ENCODE assay signal across 8 cellular contexts in genomic region chr1:54542962-54543539, GRCh38. TPM values are rescaled to one million over a fixed set of nuclear protein-coding genes. Genes with fewer than 3 reads are reported as not detected.
A peak's percentile ranks its signal among the peaks of the same experiment; 100 is the strongest.
DNase-seq lines count a peak whose midpoint lies in the region; ATAC-seq, FAIRE-seq and TF ChIP-seq lines count a peak whose summit lies in the region.

No MANE protein-coding gene starts in this region.

- peak overlapping the region; percentile 86; the same call in 1 of the 2 replicates for H2BK20ac ChIP-seq in IMR-90 (ENCODE audit: low read depth, low read length)

- peak overlapping the region; percentile 59; the same call in 1 of the 2 replicates for H3K23ac ChIP-seq in IMR-90 (ENCODE audit: low read depth, low read length)

- H3K9ac ChIP-seq in IMR-90 (ENCODE audit: low read depth, low read length) (peak overlapping the region; percentile 8; the same call in 1 of the 2 replicates), GM12878 (ENCODE audit: control insufficient read depth, insufficient read depth, low read length) (peak overlapping the region; percentile 44; the same call in 1 of the 2 replicates), PC-3 (ENCODE audit: low read length) (no peak overlapping the region)

- H2BK5ac ChIP-seq in IMR-90 (ENCODE audit: low read depth, low read length, poor library complexity, severe bottlenecking) = peak overlapping the region; percentile 89

- peak overlapping the region; percentile 75 for H2AK9ac ChIP-seq in IMR-90 (replicated peaks; ENCODE audit: low read depth, low read length, poor library complexity)

- no peak overlapping the region for H3K18ac ChIP-seq in IMR-90 (ENCODE audit: low read depth, low read length)

- SMC1A ChIA-PET in GM12878 (lab: Charles Lee; ENCODE audit: uncharacterized antibody, unreplicated experiment) = no interaction called here

- peaks cover 16% of the 10 kb centered on the region; the same call in 1 of the 2 replicates for H3K9me1 ChIP-seq in IMR-90 (ENCODE audit: insufficient read depth, low read length)

- H3K14ac ChIP-seq in IMR-90 (replicated peaks; ENCODE audit: low read depth, low read length) = peak overlapping the region; percentile 63

- H2AFZ ChIP-seq in ACC112 (ENCODE audit: low read length, unreplicated experiment) (no peak overlapping the region), IMR-90 (replicated peaks; ENCODE audit: low read length, poor library complexity) (peak overlapping the region; percentile 92), GM12878 (ENCODE audit: control insufficient read depth, low read depth, low read length) (peak overlapping the region; percentile 91), PC-3 (ENCODE audit: low read length) (no peak overlapping the region)

- H3K27me3 ChIP-seq in ACC112 (ENCODE audit: insufficient read depth, low read length) (no peaks in the 10 kb centered on the region), IMR-90 (ENCODE audit: control insufficient read depth, insufficient read depth, low read length) (peaks cover 2% of the 10 kb centered on the region; the same call in 1 of the 2 replicates), GM12878 (replicated peaks in 1 of 2; ENCODE audit: control insufficient read depth in 2 of 2, insufficient read depth in 2 of 2, low read length in 1 of 2) (peaks cover 0 to 2% of the 10 kb centered on the region in 2 experiments; a peak in 1 of 4 replicates), lower lobe of right lung (ENCODE audit: low read depth) (no peaks in the 10 kb centered on the region), PC-3 (ENCODE audit: low read length) (no peaks in the 10 kb centered on the region)

- POLR2A ChIA-PET in IMR-90 (lab: Charles Lee; ENCODE audit: unreplicated experiment) = no interaction called here
- POLR2A ChIA-PET in GM12878 (lab: Charles Lee) = no interaction called here
- POLR2A ChIA-PET in PC-3 (lab: Charles Lee; ENCODE audit: unreplicated experiment) = no interaction called here

- CTCF ChIA-PET in IMR-90 (lab: Yijun Ruan, JAX) = interaction anchor here (1.3 kb wide), 1 partner anchor 11 kb away, joined by 4 read pairs; no protein-coding TSS in a partner anchor
- CTCF ChIA-PET in GM12878 (lab: Yijun Ruan, JAX) = no interaction called here
- CTCF ChIA-PET in PC-3 (lab: Charles Lee) = no interaction called here

- BruUV-seq in IMR-90 (replicated peaks; lab: Mats Ljungman, UMichigan) (no TSS peak), GM12878 (replicated peaks; lab: Mats Ljungman, UMichigan) (no TSS peak), PC-3 (replicated peaks; lab: Mats Ljungman, UMichigan) (no TSS peak)

- no peak overlapping the region for H4K5ac ChIP-seq in IMR-90 (ENCODE audit: low read depth, low read length)

- H3K36me3 ChIP-seq in ACC112 (ENCODE audit: insufficient read depth, low read length) = no peaks in the 10 kb centered on the region
- H3K36me3 ChIP-seq in IMR-90 (ENCODE audit: control insufficient read depth, insufficient read depth, low read length) = no peaks in the 10 kb centered on the region
- no peaks in the 10 kb centered on the region for H3K36me3 ChIP-seq in GM12878 (ENCODE audit: control insufficient read depth in 2 of 2, insufficient read depth in 2 of 2, low read length in 1 of 2)
- H3K36me3 ChIP-seq in lower lobe of right lung = no peaks in the 10 kb centered on the region
- no peaks in the 10 kb centered on the region for H3K36me3 ChIP-seq in PC-3 (ENCODE audit: low read depth, low read length)

- 0 out of 4 replicates have a peak, but pooled peaks cover 0 to 3% of the 10 kb centered on the region in 2 experiments for H3K79me1 ChIP-seq in IMR-90 (ENCODE audit: low read depth in 1 of 2, low read length in 2 of 2)

- peak overlapping the region; percentile 68 for H3K27ac ChIP-seq in ACC112 (ENCODE audit: low read depth, low read length)
- H3K27ac ChIP-seq in IMR-90 (ENCODE audit: insufficient read depth, low read length) = no peak overlapping the region; the same call in 1 of the 2 replicates
- no peak overlapping the region for H3K27ac ChIP-seq in GM12878 (ENCODE audit: control insufficient read depth, insufficient read depth)
- peak overlapping the region; percentile 57 for H3K27ac ChIP-seq in lower lobe of right lung
- no peak overlapping the region for H3K27ac ChIP-seq in PC-3 (ENCODE audit: low read length)
- H3K27ac ChIP-seq in substantia nigra (ENCODE audit: low read depth, low read length, poor library complexity, severe bottlenecking) = no peak overlapping the region

- no peaks in the 10 kb centered on the region for H3K9me2 ChIP-seq in PC-3 (replicated peaks; ENCODE audit: low read length)

- H3K4me1 ChIP-seq in ACC112 (ENCODE audit: control insufficient read depth, insufficient read depth, low read length, unreplicated experiment) (peaks cover 21% of the 10 kb centered on the region), IMR-90 (ENCODE audit: control insufficient read depth, insufficient read depth, low read length) (peaks cover 17% of the 10 kb centered on the region), GM12878 (ENCODE audit: control insufficient read depth, insufficient read depth, low read length) (peaks cover 4% of the 10 kb centered on the region; the same call in 1 of the 2 replicates), lower lobe of right lung (peaks cover 26% of the 10 kb centered on the region), PC-3 (ENCODE audit: insufficient read depth, low read length) (no peaks in the 10 kb centered on the region)

- no peaks in the 10 kb centered on the region for H4K20me1 ChIP-seq in IMR-90 (ENCODE audit: insufficient read depth, low read length)
- H4K20me1 ChIP-seq in GM12878 (ENCODE audit: control insufficient read depth, insufficient read depth) = no peaks in the 10 kb centered on the region
- H4K20me1 ChIP-seq in PC-3 (ENCODE audit: low read length) = no peaks in the 10 kb centered on the region

- H3K4me3 ChIP-seq in ACC112 (ENCODE audit: low read depth, low read length) (peak overlapping the region; percentile 74), IMR-90 (ENCODE audit: insufficient read depth, low read depth, low read length) (no peak overlapping the region), GM12878 (peak overlapping the region; percentile 59; the same call in 1 of the 2 replicates), lower lobe of right lung (peak overlapping the region; percentile 62), PC-3 (ENCODE audit: low read length) (no peak overlapping the region)

- in situ Hi-C loops in IMR-90 (cut with MboI; ENCODE audit: low sequenced_read_pairs) = no loop called here
- in situ Hi-C loops in GM12878 (cut with MboI) = no loop called here

- peak overlapping the region; percentile 84 for H2AK5ac ChIP-seq in IMR-90 (ENCODE audit: low read depth, low read length)

- no peaks in the 10 kb centered on the region for H3F3A ChIP-seq in PC-3 (ENCODE audit: low read length, unreplicated experiment)

- dilution Hi-C loops in IMR-90 (cut with HindIII; ENCODE audit: low sequenced_read_pairs, unreplicated experiment) = no loop called here

- H4K91ac ChIP-seq in IMR-90 (ENCODE audit: insufficient read depth, low read depth, low read length) = peak overlapping the region; percentile 71; the same call in 1 of the 2 replicates

- RAD21 ChIA-PET in GM12878 (lab: Charles Lee; ENCODE audit: unreplicated experiment) = no interaction called here

- no peak for TF ChIP-seq EP300 in GM12878 (IDR thresholded peaks at IDR 0.05; ENCODE audit: borderline replicate concordance in 1 of 2, control insufficient read depth in 1 of 2, low read depth in 2 of 2, low read length in 2 of 2)

- peak overlapping the region; percentile 84 for H2BK120ac ChIP-seq in IMR-90 (ENCODE audit: low read depth, low read length)

- no peak for TF ChIP-seq POLR2A in IMR-90 (IDR thresholded peaks at IDR 0.05; ENCODE audit: low read depth, low read length)
- TF ChIP-seq POLR2A in GM12878 (IDR thresholded peaks at IDR 0.05; ENCODE audit: low read depth, low read length) = no peak

- H3K56ac ChIP-seq in IMR-90 (ENCODE audit: extremely low read depth, insufficient read depth, low read length) = no peak overlapping the region

- no peaks in the 10 kb centered on the region for H3K9me3 ChIP-seq in IMR-90 (ENCODE audit: control insufficient read depth, insufficient read depth, low read length)
- no peaks in the 10 kb centered on the region for H3K9me3 ChIP-seq in GM12878 (replicated peaks; ENCODE audit: control insufficient read depth, insufficient read depth, low read length)
- no peaks in the 10 kb centered on the region for H3K9me3 ChIP-seq in lower lobe of right lung
- H3K9me3 ChIP-seq in PC-3 (ENCODE audit: low read length) = no peaks in the 10 kb centered on the region

- TF ChIP-seq RAD21 in IMR-90 (IDR thresholded peaks at IDR 0.05; ENCODE audit: low read length) (no peak), GM12878 (IDR thresholded peaks at IDR 0.05; ENCODE audit: insufficient read depth, low read depth, low read length) (no peak)

- H2BK15ac ChIP-seq in IMR-90 (ENCODE audit: low read depth, low read length) = peak overlapping the region; percentile 37; the same call in 1 of the 3 replicates

- peak overlapping the region; percentile 82 for H3K4ac ChIP-seq in IMR-90 (ENCODE audit: low read depth, low read length)

- H3K4me2 ChIP-seq in IMR-90 (ENCODE audit: low read depth, low read length) (0 out of 2 replicates have a peak overlapping the region, but pooled peaks have one; percentile 78), GM12878 (ENCODE audit: control insufficient read depth, insufficient read depth) (peak overlapping the region; percentile 87; the same call in 1 of the 2 replicates), PC-3 (ENCODE audit: low read length) (no peak overlapping the region)

- intact Hi-C loops in IMR-90 (cut with micrococcal nuclease) (no loop called here), GM12878 (cut with micrococcal nuclease; ENCODE audit: unreplicated experiment) (no loop called here), lower lobe of right lung (cut with DNase I) (no loop called here), PC-3 (cut with micrococcal nuclease) (no loop called here)

- no peak for FAIRE-seq in GM12878 (lab: Jason Lieb, UNC)

- WGBS in IMR-90 (ENCODE audit: extremely low coverage in 2 of 2, insufficient read length in 1 of 2), 2 experiments = 30% methylated on average over 2 of the region's 12 CpGs; no CpG with 5 or more reads in 1 of the 2 experiments
- 51% methylated on average over 12 of the region's 12 CpGs for WGBS in GM12878 (ENCODE audit: insufficient coverage, insufficient replicate concordance, low lambda C conversion rate, missing lambda C conversion rate)

- peak overlapping the region; percentile 52 to 64; a peak in 3 of 4 replicates for H4K8ac ChIP-seq in IMR-90 (ENCODE audit: low read depth in 2 of 2, low read length in 2 of 2)

- no peak for ATAC-seq in IMR-90 (ENCODE audit: low read depth)
- ATAC-seq in GM12878 = no peak
- no peak for ATAC-seq in lower lobe of right lung
- ATAC-seq in HG02938 (IDR thresholded peaks at IDR 0.05; ENCODE audit: unreplicated experiment) = no peak
- ATAC-seq in PC-3 = no peak

- TF ChIP-seq CTCF in IMR-90 (conservative IDR thresholded peaks at IDR 0.05; ENCODE audit: low read depth, low read length) (no peak), GM12878 (IDR thresholded peaks at IDR 0.05 in 2 of 3, conservative IDR thresholded peaks at IDR 0.05 in 1 of 3; ENCODE audit: control insufficient read depth in 2 of 3, extremely low read depth in 1 of 3, insufficient read depth in 1 of 3, low read depth in 3 of 3, low read length in 3 of 3) (no peak), lower lobe of right lung (IDR thresholded peaks at IDR 0.05) (no peak), PC-3 (conservative IDR thresholded peaks at IDR 0.05; ENCODE audit: low read depth, low read length) (no peak)

- peak; percentile 35 for DNase-seq in IMR-90
- no peak for DNase-seq in GM12878 (ENCODE audit: low read depth, low spot score)
- no peak for DNase-seq in lower lobe of right lung
- no peak for DNase-seq in PC-3
- no peak for DNase-seq in substantia nigra (lab: John Stamatoyannopoulos, UW)
- no peak for DNase-seq in NCI-H2081 (lab: John Stamatoyannopoulos, UW)

- H3K79me2 ChIP-seq in ACC112 (ENCODE audit: control insufficient read depth, insufficient read depth, low read length, unreplicated experiment) (no peaks in the 10 kb centered on the region), GM12878 (ENCODE audit: control insufficient read depth, insufficient read depth, low read length) (no peaks in the 10 kb centered on the region), PC-3 (ENCODE audit: low read length) (no peaks in the 10 kb centered on the region)

RNA-seq across cellular contexts. Expression of gene ACOT11, which starts 5.0 kb away (rescaled TPM):
- total RNA-seq in IMR-90 (2012; rRNA removed) = 2.5 TPM in 2 replicates
- polyA plus RNA-seq in IMR-90 (2012; rRNA removed) = 2.7 and 3.1 TPM in 2 replicates
- 1.0 and 1.8 TPM in 2 replicates for polyA plus RNA-seq in IMR-90 (2012; cell fraction: cytosol; rRNA removed)
- polyA plus RNA-seq in IMR-90 (2012; cell fraction: nucleus; rRNA removed; ENCODE audit: low replicate concordance) = 4.2 and 8.7 TPM in 2 replicates
- total RNA-seq in GM12878 (2013; cell fraction: nucleolus; rRNA removed) = 4.5 and 4.8 TPM in 2 replicates
- 0.33 and 0.85 TPM in 2 replicates for total RNA-seq in GM12878 (2014; rRNA removed)
- 0.28 and 0.40 TPM in 2 replicates for total RNA-seq in GM12878 (2014; rRNA removed; fragmentation: Illumina TruSeq; extraction: Trizol)
- total RNA-seq in GM12878 (2021) = 0.72 and 0.90 TPM in 2 replicates
- polyA plus RNA-seq in GM12878 (2011; ENCODE audit: low read depth) = 0.13 TPM
- polyA plus RNA-seq in GM12878 (2011; rRNA removed) = 0.01 and 0.15 TPM in 2 replicates
- 0.09 and 0.12 TPM in 2 replicates for polyA plus RNA-seq in GM12878 (2011; cell fraction: cytosol; rRNA removed)
- 0.48 and 1.1 TPM in 2 replicates for polyA plus RNA-seq in GM12878 (2011; cell fraction: nucleus; rRNA removed)
- polyA plus RNA-seq in GM12878 (2012) = 0.37 and 0.81 TPM in 2 replicates
- 0.06 and 0.25 TPM in 2 replicates for polyA plus RNA-seq in GM12878 (2014; fragmentation: Illumina TruSeq; extraction: Trizol)
- polyA plus RNA-seq in GM12878 (2014; fragmentation: Nextera tagmentation; extraction: Ambion mirVana) = under 1 TPM in 1 of 2 experiments, not detected in 1; 0.04 TPM
- polyA plus RNA-seq in GM12878 (2014; rRNA removed) = 0.36 and 0.50 TPM in 2 replicates
- under 1 TPM; 0.19 to 0.39 TPM for polyA plus RNA-seq in GM12878 (2016; fragmentation: Nextera tagmentation; extraction: Ambion mirVana)
- polyA minus RNA-seq in GM12878 (2011; rRNA and poly(A)+ RNA removed) = 0.15 and 0.21 TPM in 2 replicates
- polyA minus RNA-seq in GM12878 (2011; cell fraction: cytosol; rRNA and poly(A)+ RNA removed) = 0.31 TPM in 1 of 2 replicates, not detected in the other
- polyA minus RNA-seq in GM12878 (2011; cell fraction: nucleus; rRNA and poly(A)+ RNA removed) = 0.48 and 0.57 TPM in 2 replicates
- total RNA-seq in lower lobe of right lung = 5.0 TPM
- 4.1 and 5.0 TPM in 2 replicates for total RNA-seq in PC-3 (2014; rRNA removed)

Comparison
In these comparisons a context has a peak if more than half of its experiments do, and no peak if none do; other contexts are left out.
1. H2AFZ ChIP-seq: peak in IMR-90 (single experiment) and GM12878 (single experiment); none in ACC112 (single experiment) and PC-3 (single experiment).
2. H3K27ac ChIP-seq: peak in ACC112 (single experiment) and lower lobe of right lung (single experiment); none in IMR-90 (single experiment), GM12878 (single experiment), PC-3 (single experiment) and substantia nigra (single experiment).
3. H3K4me3 ChIP-seq: peak in ACC112 (single experiment), GM12878 (single experiment) and lower lobe of right lung (single experiment); none in IMR-90 (single experiment) and PC-3 (single experiment).